In genomic region chr6:133411757-133412156, GRCh38 we compare ENCODE assay signal across 27 cellular contexts.
"Had no signal": no experiment of that assay in that cellular context is flagged by ENCODE, and none has a peak within 500 bp of the region (broad histone marks: within the 10 kb centered on the region; RNA-seq: fewer than 3 reads in every experiment).

No MANE protein-coding gene starts in this region.

- H3K9me3 ChIP-seq: lower lobe of right lung, neutrophil, psoas muscle, right lobe of liver, tibial nerve, vagina had no signal

- ATAC-seq: left cardiac atrium; left lobe of liver; lower lobe of right lung; natural killer cell; psoas muscle; right lobe of liver; stimulated activated memory B cell treated with anti-CD40 and anti-IgM and Interleukin-4, amounts not matched to agents 10 μg/mL and 1 μg/mL and 100 μg/mL, for 72 hours; stimulated activated naive CD8-positive, alpha-beta T cell treated with anti-CD3 and anti-CD28 coated beads, Interleukin-15, amount 100 ng/mL, for 72 hours had no signal

- H3K4me3 ChIP-seq: hepatocyte, lower lobe of right lung, neural progenitor cell, psoas muscle, right lobe of liver, smooth muscle cell, tibial nerve, vagina had no signal

- H3K9ac ChIP-seq: neural progenitor cell, parathyroid adenoma had no signal

- H3K4me1 ChIP-seq: lower lobe of right lung, parathyroid adenoma, right lobe of liver, tibial nerve, vagina had no signal

- H3K27ac ChIP-seq: hepatocyte, lower lobe of right lung, neutrophil, parathyroid adenoma, psoas muscle, right lobe of liver, tibial nerve, vagina had no signal

- H3K27me3 ChIP-seq: hepatocyte, neural progenitor cell, neutrophil, right lobe of liver, tibial nerve, vagina had no signal

- H3K36me3 ChIP-seq: lower lobe of right lung, neural progenitor cell, neutrophil, right lobe of liver, tibial nerve, vagina had no signal

- DNase-seq: kidney glomerular epithelial cell; left cardiac atrium; lower lobe of right lung; mammary epithelial cell; mesendoderm; naive B cell; natural killer cell; nephron progenitor cell; occipital lobe; psoas muscle; right lobe of liver; stimulated activated CD4-positive, alpha-beta T cell treated with anti-CD3 and anti-CD28 coated beads, Interleukin-1b, Interleukin-23, amount 100 ng/mL, for 48 hours; stimulated activated CD4-positive, alpha-beta T cell treated with anti-CD3 and anti-CD28 coated beads, Interleukin-2, amount 100 ng/mL, for 48 hours; stimulated activated CD4-positive, alpha-beta T cell treated with anti-CD3 and anti-CD28 coated beads, Interleukin-4, amount 100 ng/mL, for 4 hours; stimulated activated CD8-positive, alpha-beta memory T cell treated with anti-CD3 and anti-CD28 coated beads, Interleukin-4, amount 100 ng/mL, for 48 hours; stimulated activated naive CD4-positive, alpha-beta T cell treated with Interleukin-2 at 50 U/mL for 16 hours; stimulated activated naive CD8-positive, alpha-beta T cell treated with anti-CD3 and anti-CD28 coated beads, Interleukin-15, amount 100 ng/mL, for 72 hours; substantia nigra had no signal
